10 cellular contexts compared by ENCODE assay signal in genomic region chr2:238895901-238896600, GRCh38. TPM values are rescaled to one million over a fixed set of nuclear protein-coding genes. Genes with fewer than 3 reads are reported as not detected.
A peak's percentile ranks its signal among the peaks of the same experiment; 100 is the strongest.
DNase-seq lines count a peak whose midpoint lies in the region; ATAC-seq, FAIRE-seq and TF ChIP-seq lines count a peak whose summit lies in the region.
"Had no signal": no experiment of that assay in that cellular context is flagged by ENCODE, and none has a peak within 500 bp of the region (broad histone marks: within the 10 kb centered on the region; RNA-seq: fewer than 3 reads in every experiment).

No MANE protein-coding gene starts in this region.

- ATAC-seq in right cardiac atrium (peak; percentile 83 to 84), psoas muscle (peak; percentile 30 to 80 (median 65)), HG03571 (IDR thresholded peaks at IDR 0.05; ENCODE audit: unreplicated experiment) (no peak)

- no peak overlapping the region for H3K27ac ChIP-seq in right cardiac atrium (ENCODE audit: low read length)
- H3K27ac ChIP-seq in psoas muscle, result no peak overlapping the region

- 23% methylated on average over 27 of the region's 27 CpGs for WGBS in right cardiac atrium
- WGBS in psoas muscle, 3 donors, result 32 to 40% (median 37%) methylated on average over 21 to 27 of the region's 27 CpGs

- H3K4me3 ChIP-seq in right cardiac atrium (ENCODE audit: low read length) (no peak overlapping the region), psoas muscle (no peak overlapping the region)

- no peaks in the 10 kb centered on the region for H3K27me3 ChIP-seq in right cardiac atrium (ENCODE audit: control insufficient read depth, insufficient read depth)
- peaks cover 0 to 36% (median 4%) of the 10 kb centered on the region in 3 donors for H3K27me3 ChIP-seq in psoas muscle (ENCODE audit: insufficient read depth in 3 of 3, low read length in 2 of 3)

- no peaks in the 10 kb centered on the region for H3K36me3 ChIP-seq in psoas muscle (ENCODE audit: insufficient read depth in 1 of 2, low read depth in 1 of 2)

- TF ChIP-seq CTCF in psoas muscle (IDR thresholded peaks at IDR 0.05) (no peak), D721Med (IDR thresholded peaks at IDR 0.05; ENCODE audit: insufficient read depth, missing control alignments) (no peak)

- no peak for FAIRE-seq in D721Med (lab: Jason Lieb, UNC)

- intact Hi-C loops in right cardiac atrium (cut with DNase I) (no loop called here), psoas muscle (cut with DNase I) (no loop called here)

- DNase-seq in ELF-1 (ENCODE audit: low read depth, low spot score) (peak; percentile 87), amniotic epithelial cell (ENCODE audit: low read depth) (peak; percentile 82), right cardiac atrium (peak; percentile 86 to 91 (median 91)), psoas muscle (peak; percentile 79 to 90), D721Med (ENCODE audit: insufficient read length, low spot score) (no peak), UCSD-AML1 (lab: John Stamatoyannopoulos, UW; ENCODE audit: unreplicated experiment) (no peak), NCI-H510A (lab: John Stamatoyannopoulos, UW) (no peak)
- DNase-seq: activated B cell treated with CpG ODN at 0.5 μM for 24 hours, NCI-H1930 had no signal

- no peaks in the 10 kb centered on the region for H3K9me3 ChIP-seq in right cardiac atrium (ENCODE audit: control insufficient read depth, low read length)
- H3K9me3 ChIP-seq in psoas muscle, result no peaks in the 10 kb centered on the region

- no peaks in the 10 kb centered on the region for H3K4me1 ChIP-seq in right cardiac atrium (ENCODE audit: control insufficient read depth, insufficient read depth, low read length)
- H3K4me1 ChIP-seq in psoas muscle, result no peaks in the 10 kb centered on the region

RNA-seq across cellular contexts. Expression of gene TWIST2, which starts 48.2 kb away (rescaled TPM):
- total RNA-seq in right cardiac atrium (1 to 10 TPM; 3.1 to 5.5 (median 4.8) TPM), psoas muscle (1 to 10 TPM in 1 of 4 donors, under 1 TPM in 3; 0.58 to 1.2 (median 0.85) TPM)
- polyA plus RNA-seq in right cardiac atrium (6.3 TPM), psoas muscle (1 to 10 TPM in 1 of 3 donors, under 1 TPM in 2; 0.67 to 1.0 (median 0.90) TPM)
- total RNA-seq: activated B cell treated with CpG ODN at 0.5 μM for 24 hours had no signal

Comparison
In these comparisons a context has a peak if more than half of its experiments do, and no peak if none do; other contexts are left out.
1. DNase-seq: peak in ELF-1 (single experiment), amniotic epithelial cell (single experiment), right cardiac atrium (3 of 3) and psoas muscle (2 of 2); none in D721Med (single experiment), UCSD-AML1 (single experiment) and NCI-H510A (single experiment).